Comparison of ENCODE assay signal across 26 cellular contexts in genomic region chr1:181137217-181137743, GRCh38. TPM values are rescaled to one million over a fixed set of nuclear protein-coding genes. Genes with fewer than 3 reads are reported as not detected.
DNase-seq lines count a peak whose midpoint lies in the region; ATAC-seq and TF ChIP-seq lines count a peak whose summit lies in the region.
"Had no signal": no experiment of that assay in that cellular context is flagged by ENCODE, and none has a peak within 500 bp of the region (broad histone marks: within the 10 kb centered on the region; RNA-seq: fewer than 3 reads in every experiment).

No MANE protein-coding gene starts in this region.

- dilution Hi-C loops in mammary epithelial cell (cut with HindIII; ENCODE audit: low sequenced_read_pairs) = no loop called here

- DNase-seq in MCF 10A (ENCODE audit: unreplicated experiment) (no peak), mammary epithelial cell (no peak), naive B cell (no peak), activated gamma-delta T cell treated with Interleukin-2 at 50 U/mL for 16 hours (no peak), NCI-H2171 (lab: John Stamatoyannopoulos, UW) (no peak)
- no peak for DNase-seq in activated naive CD8-positive, alpha-beta T cell treated with anti-CD3 and anti-CD28 coated beads for 36 hours
- DNase-seq in stimulated activated naive CD8-positive, alpha-beta T cell treated with anti-CD3 and anti-CD28 coated beads, Interleukin-15, amount 100 ng/mL, for 72 hours = no peak
- DNase-seq: activated CD4-positive, alpha-beta memory T cell treated with anti-CD3 and anti-CD28 coated beads, Interleukin-2, amount 10 ng/mL, durations not matched to agents 7 days and 5 days; activated T-cell treated with anti-CD3 and anti-CD28 coated beads, Interleukin-2, amount 50 U/mL, for 1 hour; CD4-positive, CD25-positive, alpha-beta regulatory T cell; effector CD4-positive, alpha-beta T cell; left cardiac atrium; NCI-H1105 treated with DMSO at 0.1 percent for 48 hours; NCI-H2029 treated with DMSO at 0.1 percent for 48 hours; NCI-H82; right cardiac atrium; Right ventricle myocardium superior; spleen; stimulated activated CD4-positive, alpha-beta T cell treated with anti-CD3 and anti-CD28 coated beads, Interleukin-2, amount 100 ng/mL, for 48 hours; stimulated activated naive CD4-positive, alpha-beta T cell treated with Interleukin-2 at 50 U/mL for 16 hours; thyroid gland had no signal

- H3K9me3 Mint-ChIP-seq in MCF 10A (ENCODE audit: unreplicated experiment) = no peaks in the 10 kb centered on the region
- H3K9me3 Mint-ChIP-seq in activated naive CD8-positive, alpha-beta T cell treated with anti-CD3 and anti-CD28 coated beads for 36 hours = no peaks in the 10 kb centered on the region
- H3K9me3 Mint-ChIP-seq in naive B cell = no peaks in the 10 kb centered on the region
- H3K9me3 Mint-ChIP-seq in stimulated activated naive CD8-positive, alpha-beta T cell treated with anti-CD3 and anti-CD28 coated beads, Interleukin-15, amount 100 ng/mL, for 72 hours = no peaks in the 10 kb centered on the region
- H3K9me3 Mint-ChIP-seq: activated CD4-positive, alpha-beta memory T cell treated with anti-CD3 and anti-CD28 coated beads, Interleukin-2, amount 10 ng/mL, durations not matched to agents 7 days and 5 days; CD4-positive, CD25-positive, alpha-beta regulatory T cell; WTC11 had no signal

- H3K36me3 ChIP-seq in mammary epithelial cell (ENCODE audit: insufficient read depth, low read length) = no peaks in the 10 kb centered on the region
- H3K36me3 ChIP-seq: HAP-1, spleen, thyroid gland had no signal

- TF ChIP-seq CTCF in MCF 10A (IDR thresholded peaks at IDR 0.05; ENCODE audit: unreplicated experiment) (no peak), mammary epithelial cell (conservative IDR thresholded peaks at IDR 0.05 in 1 of 2, IDR thresholded peaks at IDR 0.05 in 1 of 2; ENCODE audit: extremely low read depth in 1 of 2, insufficient read depth in 1 of 2, low read depth in 1 of 2, low read length in 2 of 2) (no peak)

- H3K4me1 Mint-ChIP-seq in MCF 10A (ENCODE audit: insufficient read depth, unreplicated experiment) (peaks cover 72% of the 10 kb centered on the region), naive B cell (peaks cover 72 to 95% (median 93%) of the 10 kb centered on the region in 3 donors)
- H3K4me1 Mint-ChIP-seq in activated naive CD8-positive, alpha-beta T cell treated with anti-CD3 and anti-CD28 coated beads for 36 hours = peaks cover 58% of the 10 kb centered on the region
- H3K4me1 Mint-ChIP-seq in stimulated activated naive CD8-positive, alpha-beta T cell treated with anti-CD3 and anti-CD28 coated beads, Interleukin-15, amount 100 ng/mL, for 72 hours = peaks cover 93% of the 10 kb centered on the region

- POLR2A ChIA-PET in MCF 10A (lab: Yijun Ruan, JAX) = interaction anchor here (0.5 to 24.8 kb wide), 4 partner anchors 32 to 116 kb away, joined by 3 to 1402 read pairs (median 30); partner anchors contain the start of genes IER5, MR1 and STX6

- CTCF ChIA-PET in MCF 10A (lab: Yijun Ruan, JAX) (interaction anchor here (0.6 to 9.3 kb wide), 10 partner anchors 11 to 1291 kb away, joined by 3 to 198 read pairs (median 4); partner anchors contain the start of gene MR1), mammary epithelial cell (lab: Charles Lee; ENCODE audit: low non-redundant PET) (no interaction called here)

- in situ Hi-C loops in mammary epithelial cell (cut with MboI; ENCODE audit: low sequenced_read_pairs in 2 of 2) = loop anchor here in 1 of 2 donors (5.0 to 25.0 kb wide), 2 partner anchors 45 to 500 kb away; partner anchors contain the start of gene XPR1

- H3K9ac ChIP-seq in mammary epithelial cell (ENCODE audit: insufficient read depth, low read length) = no peak overlapping the region
- H3K9ac ChIP-seq: parathyroid adenoma had no signal

- H3K27ac Mint-ChIP-seq in MCF 10A (ENCODE audit: low read depth, unreplicated experiment) = peak overlapping the region; percentile 100
- peak overlapping the region; percentile 49 for H3K27ac Mint-ChIP-seq in activated naive CD8-positive, alpha-beta T cell treated with anti-CD3 and anti-CD28 coated beads for 36 hours
- peak overlapping the region in 5 of 6 donors; percentile 31 to 94 (median 71) for H3K27ac Mint-ChIP-seq in naive B cell
- H3K27ac Mint-ChIP-seq in stimulated activated naive CD8-positive, alpha-beta T cell treated with anti-CD3 and anti-CD28 coated beads, Interleukin-15, amount 100 ng/mL, for 72 hours = peak overlapping the region; percentile 30 to 95

- no peaks in the 10 kb centered on the region for H4K20me1 ChIP-seq in mammary epithelial cell (ENCODE audit: insufficient read depth, low read length)

- no peak for ATAC-seq in naive B cell (ENCODE audit: low read depth in 2 of 2)
- ATAC-seq in stimulated activated naive CD8-positive, alpha-beta T cell treated with anti-CD3 and anti-CD28 coated beads, Interleukin-15, amount 100 ng/mL, for 72 hours = no peak
- no peak for ATAC-seq in HG02759 (IDR thresholded peaks at IDR 0.05; ENCODE audit: unreplicated experiment)
- ATAC-seq: GM12878, left cardiac atrium, right cardiac atrium, WTC11 had no signal

- H3K27me3 ChIP-seq in mammary epithelial cell (ENCODE audit: insufficient read depth, low read length) = no peaks in the 10 kb centered on the region
- H3K27me3 ChIP-seq: spleen, thyroid gland had no signal

- H3K27ac ChIP-seq in mammary epithelial cell (ENCODE audit: insufficient read depth, low read depth, low read length) = no peak overlapping the region
- H3K27ac ChIP-seq: parathyroid adenoma, thyroid gland had no signal

- 96% methylated on average over 6 of the region's 12 CpGs for WGBS in mammary epithelial cell (ENCODE audit: low coverage, missing lambda C conversion rate)

- no peak overlapping the region for H3K4me3 ChIP-seq in mammary epithelial cell (replicated peaks in 1 of 3; ENCODE audit: insufficient read depth in 1 of 3, low read depth in 2 of 3, low read length in 3 of 3)
- H3K4me3 ChIP-seq: GM12878, HAP-1, spleen, thyroid gland had no signal

- no TSS peak for BruUV-seq in MCF 10A (replicated peaks; lab: Mats Ljungman, UMichigan)
- no TSS peak for BruUV-seq in mammary epithelial cell (replicated peaks; lab: Mats Ljungman, UMichigan)

- H2AFZ ChIP-seq in mammary epithelial cell (ENCODE audit: low read depth, low read length) = no peak overlapping the region
- H2AFZ ChIP-seq: parathyroid adenoma had no signal

- peaks cover 61% of the 10 kb centered on the region for H3K4me1 ChIP-seq in mammary epithelial cell (ENCODE audit: insufficient read depth, low read length)

- intact Hi-C loops in MCF 10A (cut with micrococcal nuclease) (no loop called here), mammary epithelial cell (cut with micrococcal nuclease) (no loop called here)

- no peak overlapping the region for H3K4me2 ChIP-seq in mammary epithelial cell (ENCODE audit: insufficient read depth, low read depth, low read length)

- H3K27me3 Mint-ChIP-seq in MCF 10A (ENCODE audit: insufficient read depth, unreplicated experiment) (no peaks in the 10 kb centered on the region), naive B cell (no peaks in the 10 kb centered on the region)
- no peaks in the 10 kb centered on the region for H3K27me3 Mint-ChIP-seq in activated naive CD8-positive, alpha-beta T cell treated with anti-CD3 and anti-CD28 coated beads for 36 hours
- no peaks in the 10 kb centered on the region for H3K27me3 Mint-ChIP-seq in stimulated activated naive CD8-positive, alpha-beta T cell treated with anti-CD3 and anti-CD28 coated beads, Interleukin-15, amount 100 ng/mL, for 72 hours
- H3K27me3 Mint-ChIP-seq: activated CD4-positive, alpha-beta memory T cell treated with anti-CD3 and anti-CD28 coated beads, Interleukin-2, amount 10 ng/mL, durations not matched to agents 7 days and 5 days; CD4-positive, CD25-positive, alpha-beta regulatory T cell had no signal

- H3K4me3 Mint-ChIP-seq in MCF 10A (ENCODE audit: unreplicated experiment) = no peak overlapping the region
- no peak overlapping the region for H3K4me3 Mint-ChIP-seq in activated naive CD8-positive, alpha-beta T cell treated with anti-CD3 and anti-CD28 coated beads for 36 hours
- H3K4me3 Mint-ChIP-seq in naive B cell = peak overlapping the region in 4 of 8 donors; percentile 20 to 86 (median 56)
- H3K4me3 Mint-ChIP-seq in stimulated activated naive CD8-positive, alpha-beta T cell treated with anti-CD3 and anti-CD28 coated beads, Interleukin-15, amount 100 ng/mL, for 72 hours = no peak overlapping the region
- H3K4me3 Mint-ChIP-seq: activated CD4-positive, alpha-beta memory T cell treated with anti-CD3 and anti-CD28 coated beads, Interleukin-2, amount 10 ng/mL, durations not matched to agents 7 days and 5 days; WTC11 had no signal

- no peaks in the 10 kb centered on the region for H3K36me3 Mint-ChIP-seq in MCF 10A (ENCODE audit: insufficient read depth, unreplicated experiment)
- H3K36me3 Mint-ChIP-seq in activated naive CD8-positive, alpha-beta T cell treated with anti-CD3 and anti-CD28 coated beads for 36 hours = no peaks in the 10 kb centered on the region
- no peaks in the 10 kb centered on the region for H3K36me3 Mint-ChIP-seq in naive B cell
- H3K36me3 Mint-ChIP-seq: CD4-positive, CD25-positive, alpha-beta regulatory T cell; WTC11 had no signal

- H3K9me3 ChIP-seq in mammary epithelial cell (replicated peaks; ENCODE audit: insufficient read depth, low read length) = no peaks in the 10 kb centered on the region
- H3K9me3 ChIP-seq: HAP-1, spleen, thyroid gland had no signal

- H3K79me2 ChIP-seq in mammary epithelial cell (ENCODE audit: insufficient read depth, low read length) = no peaks in the 10 kb centered on the region
- H3K79me2 ChIP-seq: parathyroid adenoma had no signal

RNA-seq across cellular contexts. Expression of gene IER5, which starts 48.8 kb away (rescaled TPM):
- total RNA-seq in MCF 10A (2022) (47.5 and 49.5 TPM in 2 replicates), mammary epithelial cell (10 to 100 TPM; 16.3 to 37.5 TPM)
- polyA plus RNA-seq in mammary epithelial cell (21.0 TPM), naive B cell (ENCODE audit: low read depth in 6 of 6) (10 to 100 TPM; 17.3 to 82.6 (median 34.1) TPM)
- 11.8 TPM for polyA minus RNA-seq in mammary epithelial cell
- 10 to 100 TPM; 29.7 to 30.3 TPM for total RNA-seq in activated naive CD8-positive, alpha-beta T cell treated with anti-CD3 and anti-CD28 coated beads for 36 hours

Comparison
In these comparisons a context has a peak if more than half of its experiments do, and no peak if none do; other contexts are left out.
1. H3K27ac Mint-ChIP-seq: peak in every context shown above with its lines; median percentile 100 in MCF 10A; 71 in naive B cell; 62 in stimulated activated naive CD8-positive, alpha-beta T cell treated with anti-CD3 and anti-CD28 coated beads, Interleukin-15, amount 100 ng/mL, for 72 hours; 49 in activated naive CD8-positive, alpha-beta T cell treated with anti-CD3 and anti-CD28 coated beads for 36 hours.